ENCODE assay signal across 8 cellular contexts in the genomic region with DNA sequence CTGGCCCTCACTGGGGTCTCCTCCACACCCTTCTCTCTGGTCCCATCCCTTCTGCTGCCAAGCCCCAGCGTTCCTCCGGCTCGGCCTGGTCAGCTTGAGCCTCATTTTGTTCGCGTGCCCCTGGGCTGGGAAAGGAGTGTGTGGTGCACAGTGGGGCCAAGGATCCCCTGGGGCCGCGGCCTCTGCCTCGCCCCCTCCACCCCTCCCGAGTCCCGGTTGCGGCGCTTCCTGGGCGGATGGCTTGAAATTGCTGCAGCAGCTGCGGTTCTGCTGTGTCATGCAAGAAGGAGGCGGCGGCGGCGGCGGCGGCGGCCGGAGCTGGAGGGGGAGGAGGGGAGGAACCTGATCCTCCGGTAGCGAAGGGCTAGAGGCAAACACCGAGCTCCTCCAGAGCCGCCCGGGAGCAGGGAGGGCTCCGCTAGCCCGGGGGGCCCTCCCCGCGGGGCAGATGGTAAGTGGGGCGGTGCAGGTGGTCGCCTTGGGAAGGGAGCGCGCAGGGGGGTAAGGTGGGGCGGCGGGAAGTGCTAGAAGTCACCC.
DNase-seq lines count a peak whose midpoint lies in the region; ATAC-seq and TF ChIP-seq lines count a peak whose summit lies in the region.

No MANE protein-coding gene starts in this region.

- H3K36me3 ChIP-seq in HCT116 (ENCODE audit: control insufficient read depth in 1 of 2, insufficient read depth in 2 of 2, low read length in 2 of 2) (no peaks in the 10 kb centered on the region), colonic mucosa (no peaks in the 10 kb centered on the region)

- no peaks in the 10 kb centered on the region for H4K20me1 ChIP-seq in HCT116 (ENCODE audit: insufficient read depth)

- H3K9ac ChIP-seq in HCT116 (ENCODE audit: low read length) (peak overlapping the region; percentile 93), colonic mucosa (ENCODE audit: low read depth in 2 of 2, low read length in 2 of 2) (peak overlapping the region; percentile 71 to 91)

- no TSS peak for BruUV-seq in HCT116 (replicated peaks; lab: Mats Ljungman, UMichigan)

- no peak overlapping the region for H2AFZ ChIP-seq in HCT116 (ENCODE audit: low read depth, low read length, poor library complexity, severe bottlenecking)

- peaks cover 26 to 47% of the 10 kb centered on the region in 2 experiments for H3K4me1 ChIP-seq in HCT116 (ENCODE audit: control insufficient read depth in 1 of 2, insufficient read depth in 2 of 2, low read length in 2 of 2)
- peaks cover 7% of the 10 kb centered on the region for H3K4me1 ChIP-seq in colonic mucosa

- DNase-seq in DMS79 (lab: John Stamatoyannopoulos, UW): peak; percentile 30
- no peak for DNase-seq in HCT116 (ENCODE audit: low read depth, low spot score)
- DNase-seq in NCI-H2196 treated with DMSO at 0.1 percent for 48 hours (lab: John Stamatoyannopoulos, UW; ENCODE audit: unreplicated experiment): peak; percentile 16
- peak; percentile 68 to 76 for DNase-seq in activated CD4-positive, alpha-beta T cell treated with anti-CD3 and anti-CD28 coated beads for 4 hours
- peak; percentile 73 for DNase-seq in colonic mucosa
- DNase-seq in left kidney (ENCODE audit: low read depth, low spot score): peak; percentile 91
- DNase-seq in stimulated activated CD4-positive, alpha-beta T cell treated with anti-CD3 and anti-CD28 coated beads, Interleukin-1b, Interleukin-23, amount 100 ng/mL, for 48 hours: peak; percentile 78

- TF ChIP-seq RAD21 in HCT116 (IDR thresholded peaks at IDR 0.05; ENCODE audit: low read depth): no peak

- intact Hi-C loops in HCT116 (cut with micrococcal nuclease): loop anchor here (2.0 to 5.0 kb wide), 2 partner anchors 55 to 213 kb away; no protein-coding TSS in a partner anchor
- intact Hi-C loops in colonic mucosa (cut with DNase I): loop anchor here (10.0 kb wide), 2 partner anchors 215 to 315 kb away; a partner anchor contains a TSS

- H3K9me3 ChIP-seq in HCT116 (ENCODE audit: control insufficient read depth in 1 of 2, insufficient read depth in 1 of 2, low read depth in 1 of 2, low read length in 2 of 2) (no peaks in the 10 kb centered on the region), colonic mucosa (no peaks in the 10 kb centered on the region)

- H3K27me3 ChIP-seq in HCT116 (ENCODE audit: insufficient read depth, low read length) (no peaks in the 10 kb centered on the region), colonic mucosa (no peaks in the 10 kb centered on the region)

- H3K4me3 ChIP-seq in HCT116 (replicated peaks in 1 of 2; ENCODE audit: low read depth in 1 of 2, low read length in 2 of 2) (peak overlapping the region; percentile 80 to 88), colonic mucosa (peak overlapping the region; percentile 46)

- ATAC-seq in HCT116 (peak; percentile 43), HG02970 (IDR thresholded peaks at IDR 0.05; ENCODE audit: low FRiP score, unreplicated experiment) (no peak)

- RAD21 ChIA-PET in HCT116 (lab: Charles Lee; ENCODE audit: low non-redundant PET in 1 of 2, low total read pairs in 2 of 2, uncharacterized antibody in 2 of 2, unreplicated experiment in 2 of 2): interaction anchor here (0.6 to 1.3 kb wide), 2 partner anchors 213 to 217 kb away, joined by 3 to 4 read pairs; no protein-coding TSS in a partner anchor

- H3K9me2 ChIP-seq in HCT116 (ENCODE audit: insufficient read depth): no peaks in the 10 kb centered on the region

- peak overlapping the region; percentile 87 for H3K27ac ChIP-seq in HCT116 (ENCODE audit: low read depth, low read length)
- H3K27ac ChIP-seq in colonic mucosa: peak overlapping the region; percentile 96

- H3K4me2 ChIP-seq in HCT116 (ENCODE audit: low read length): peak overlapping the region; percentile 97

- H3K79me2 ChIP-seq in HCT116 (ENCODE audit: insufficient read depth, low read length): peaks cover 37% of the 10 kb centered on the region

- TF ChIP-seq POLR2A in HCT116 (IDR thresholded peaks at IDR 0.05; ENCODE audit: borderline replicate concordance, extremely low read depth, insufficient read depth, insufficient read length): no peak

- TF ChIP-seq CTCF in HCT116 (IDR thresholded peaks at IDR 0.05 in 2 of 3, conservative IDR thresholded peaks at IDR 0.05 in 1 of 3; ENCODE audit: borderline replicate concordance in 1 of 3, insufficient read depth in 1 of 3, low read depth in 2 of 3, low read length in 2 of 3): no peak
- TF ChIP-seq CTCF in colonic mucosa (IDR thresholded peaks at IDR 0.05): no peak

- CTCF ChIA-PET in HCT116 (lab: Charles Lee): interaction anchor here (0.6 to 1.7 kb wide), 4 partner anchors 79 to 212 kb away, joined by 3 to 5 read pairs (median 3); no protein-coding TSS in a partner anchor

- POLR2A ChIA-PET in HCT116 (lab: Charles Lee): interaction anchor here (0.6 to 2.1 kb wide), 4 partner anchors 55 to 217 kb away, joined by 3 to 9 read pairs (median 4); no protein-coding TSS in a partner anchor

TF ChIP-seq in HCT116, 20 proteins besides CTCF, POLR2A, EP300 and RAD21:
- peak; percentile 15 for TF ChIP-seq TCF7L2 (IDR thresholded peaks at IDR 0.05; ENCODE audit: borderline replicate concordance, extremely low read depth, insufficient read depth, insufficient read length)
- TF ChIP-seq YY1 (IDR thresholded peaks at IDR 0.05; ENCODE audit: extremely low read depth, insufficient replicate concordance, low read depth, low read length): no peak
- TF ChIP-seq ZFX (IDR thresholded peaks at IDR 0.05): peak; percentile 75
TF ChIP-seq in HCT116: peak in this region for 2.
